Comparison of ENCODE assay signal across 13 cellular contexts in the genomic region with DNA sequence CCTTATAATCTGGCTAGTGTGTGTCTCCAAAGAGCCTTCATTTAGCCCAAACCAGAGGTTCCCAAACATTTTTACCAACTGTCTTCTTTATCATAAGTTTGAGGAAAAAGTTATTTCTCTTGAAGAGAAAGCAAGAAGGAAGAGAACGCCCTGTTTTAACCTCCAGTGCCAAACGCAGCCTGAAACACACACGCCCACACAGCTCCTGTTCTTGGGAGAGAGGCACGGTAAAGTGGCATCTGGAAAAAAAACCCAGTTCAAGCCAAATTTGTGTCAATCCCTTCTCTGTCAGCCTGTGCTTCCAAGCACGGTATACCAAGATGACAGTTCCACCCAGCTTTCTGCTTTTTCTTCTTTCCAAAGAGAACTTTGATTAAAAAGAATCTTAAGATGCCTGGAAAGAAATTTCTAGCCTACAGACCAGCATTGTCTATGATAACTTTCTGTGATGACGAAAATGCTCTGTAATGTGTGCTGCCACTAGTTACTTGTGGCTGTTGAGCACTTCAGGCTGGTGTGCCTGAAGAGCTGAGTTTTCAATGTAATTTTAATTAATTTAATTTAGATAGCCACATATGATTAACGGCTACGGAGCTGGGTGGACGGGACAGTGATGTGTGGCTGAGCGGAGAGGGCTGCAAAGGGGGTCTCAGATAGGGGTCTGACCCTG.
DNase-seq lines count a peak whose midpoint lies in the region; ATAC-seq and TF ChIP-seq lines count a peak whose summit lies in the region.
"Had no signal": no experiment of that assay in that cellular context is flagged by ENCODE, and none has a peak within 500 bp of the region (broad histone marks: within the 10 kb centered on the region; RNA-seq: fewer than 3 reads in every experiment).

No MANE protein-coding gene starts in this region.

- peak overlapping the region in 1 of 2 experiments; percentile 58; a peak in 3 of 4 replicates for H3K4me3 ChIP-seq in SK-N-SH (ENCODE audit: low read depth in 2 of 2, low read length in 1 of 2)
- peak overlapping the region in 4 of 59 donors; percentile 9 to 32 (median 22) for H3K4me3 ChIP-seq in dorsolateral prefrontal cortex
- H3K4me3 ChIP-seq: BLaER1, HAP-1, suprapubic skin had no signal

- H3K9me2 ChIP-seq in SK-N-SH, result no peaks in the 10 kb centered on the region

- H3K36me3 ChIP-seq in SK-N-SH (replicated peaks in 1 of 2; ENCODE audit: control insufficient read depth in 1 of 2, insufficient read depth in 2 of 2, low read length in 1 of 2), result no peaks in the 10 kb centered on the region
- H3K36me3 ChIP-seq: BLaER1, HAP-1, suprapubic skin had no signal

- TF ChIP-seq CTCF in SK-N-SH (IDR thresholded peaks at IDR 0.05) (no peak), dorsolateral prefrontal cortex (IDR thresholded peaks at IDR 0.05 in 54 of 56, conservative IDR thresholded peaks at IDR 0.05 in 2 of 56; ENCODE audit: low read depth in 1 of 56, partially characterized antibody in 56 of 56) (no peak)

- CTCF ChIA-PET in SK-N-SH (lab: Yijun Ruan, JAX), result interaction anchor here (0.6 to 2.0 kb wide), 33 partner anchors 10 to 1625 kb away, joined by 3 to 27 read pairs (median 4); no protein-coding TSS in a partner anchor

- peak overlapping the region; percentile 49; the same call in 1 of the 2 replicates for H2AFZ ChIP-seq in SK-N-SH (ENCODE audit: low read depth)

- intact Hi-C loops in dorsolateral prefrontal cortex (cut with DNase I), result loop anchor here (2.0 to 5.0 kb wide), 3 partner anchors 316 to 452 kb away; a partner anchor contains a TSS

- no peaks in the 10 kb centered on the region for H3K79me2 ChIP-seq in SK-N-SH (ENCODE audit: insufficient read depth)

- no peaks in the 10 kb centered on the region for H3K9me3 ChIP-seq in SK-N-SH
- H3K9me3 ChIP-seq: BLaER1, HAP-1, suprapubic skin had no signal

- no peak for TF ChIP-seq EP300 in SK-N-SH (IDR thresholded peaks at IDR 0.05; ENCODE audit: borderline replicate concordance in 1 of 2, low read depth in 1 of 2, low read length in 1 of 2)

- DNase-seq in SK-N-SH (no peak), dorsolateral prefrontal cortex (peak in 1 of 10 donors; percentile 44), inferior parietal cortex (ENCODE audit: extremely low spot score) (peak; percentile 60), putamen (ENCODE audit: low spot score) (peak; percentile 85)
- DNase-seq in stimulated activated CD4-positive, alpha-beta T cell treated with anti-CD3 and anti-CD28 coated beads, Interleukin-12 subunit alpha, Interleukin-12 subunit beta, amount 100 ng/mL, for 4 hours, result no peak
- DNase-seq: activated gamma-delta T cell treated with Interleukin-2 at 50 U/mL for 16 hours; effector CD8-positive, alpha-beta T cell had no signal

- POLR2A ChIA-PET in SK-N-SH (lab: Yijun Ruan, JAX), result no interaction called here

- H3K27me3 ChIP-seq in SK-N-SH (ENCODE audit: insufficient read depth), result peaks cover 4% of the 10 kb centered on the region; the same call in 1 of the 2 replicates
- H3K27me3 ChIP-seq in dorsolateral prefrontal cortex, result no peaks in the 10 kb centered on the region
- H3K27me3 ChIP-seq: BLaER1, suprapubic skin had no signal

- TF ChIP-seq RAD21 in SK-N-SH (IDR thresholded peaks at IDR 0.05; ENCODE audit: low read length), result no peak

- H3K4me2 ChIP-seq in SK-N-SH, result peak overlapping the region; percentile 79

- no peaks in the 10 kb centered on the region for H3F3A ChIP-seq in SK-N-SH (replicated peaks; ENCODE audit: insufficient read depth)

- H3K4me1 ChIP-seq in SK-N-SH (ENCODE audit: control insufficient read depth in 1 of 2, insufficient read depth in 2 of 2, low read depth in 1 of 2, low read length in 1 of 2), result peaks cover 0 to 10% of the 10 kb centered on the region in 2 experiments; a peak in 2 of 4 replicates
- H3K4me1 ChIP-seq: BLaER1, HAP-1 had no signal

- no peaks in the 10 kb centered on the region for H4K20me1 ChIP-seq in SK-N-SH (ENCODE audit: insufficient read depth)
- H4K20me1 ChIP-seq: BLaER1 had no signal

- ATAC-seq in GM21381 (IDR thresholded peaks at IDR 0.05; ENCODE audit: unreplicated experiment) (no peak), HG03135 (IDR thresholded peaks at IDR 0.05; ENCODE audit: unreplicated experiment) (no peak), HG02759 (IDR thresholded peaks at IDR 0.05; ENCODE audit: unreplicated experiment) (no peak)

- H3K27ac ChIP-seq in SK-N-SH (ENCODE audit: low read depth in 2 of 2, low read length in 1 of 2) (no peak overlapping the region), dorsolateral prefrontal cortex (peak overlapping the region; percentile 51 to 98 (median 92))
- H3K27ac ChIP-seq: BLaER1, suprapubic skin had no signal

- H3K9ac ChIP-seq in SK-N-SH, result no peak overlapping the region

- 11% methylated on average over 10 of the region's 10 CpGs for WGBS in SK-N-SH (ENCODE audit: low lambda C conversion rate)

TF ChIP-seq in SK-N-SH, 30 proteins besides CTCF, POLR2A, EP300 and RAD21:
- TF ChIP-seq, protein P1, sequence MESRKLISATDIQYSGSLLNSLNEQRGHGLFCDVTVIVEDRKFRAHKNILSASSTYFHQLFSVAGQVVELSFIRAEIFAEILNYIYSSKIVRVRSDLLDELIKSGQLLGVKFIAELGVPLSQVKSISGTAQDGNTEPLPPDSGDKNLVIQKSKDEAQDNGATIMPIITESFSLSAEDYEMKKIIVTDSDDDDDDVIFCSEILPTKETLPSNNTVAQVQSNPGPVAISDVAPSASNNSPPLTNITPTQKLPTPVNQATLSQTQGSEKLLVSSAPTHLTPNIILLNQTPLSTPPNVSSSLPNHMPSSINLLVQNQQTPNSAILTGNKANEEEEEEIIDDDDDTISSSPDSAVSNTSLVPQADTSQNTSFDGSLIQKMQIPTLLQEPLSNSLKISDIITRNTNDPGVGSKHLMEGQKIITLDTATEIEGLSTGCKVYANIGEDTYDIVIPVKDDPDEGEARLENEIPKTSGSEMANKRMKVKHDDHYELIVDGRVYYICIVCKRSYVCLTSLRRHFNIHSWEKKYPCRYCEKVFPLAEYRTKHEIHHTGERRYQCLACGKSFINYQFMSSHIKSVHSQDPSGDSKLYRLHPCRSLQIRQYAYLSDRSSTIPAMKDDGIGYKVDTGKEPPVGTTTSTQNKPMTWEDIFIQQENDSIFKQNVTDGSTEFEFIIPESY (IDR thresholded peaks at IDR 0.05; ENCODE audit: borderline replicate concordance, low read depth), result no peak
- TF ChIP-seq, protein P2, sequence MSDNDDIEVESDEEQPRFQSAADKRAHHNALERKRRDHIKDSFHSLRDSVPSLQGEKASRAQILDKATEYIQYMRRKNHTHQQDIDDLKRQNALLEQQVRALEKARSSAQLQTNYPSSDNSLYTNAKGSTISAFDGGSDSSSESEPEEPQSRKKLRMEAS (IDR thresholded peaks at IDR 0.05; ENCODE audit: low read depth), result no peak
- no peak for TF ChIP-seq YY1 (IDR thresholded peaks at IDR 0.05; ENCODE audit: low read depth)
- no peak for TF ChIP-seq POLR2AphosphoS5 (IDR thresholded peaks at IDR 0.05; ENCODE audit: low read depth, low read length)
- TF ChIP-seq, protein P3, sequence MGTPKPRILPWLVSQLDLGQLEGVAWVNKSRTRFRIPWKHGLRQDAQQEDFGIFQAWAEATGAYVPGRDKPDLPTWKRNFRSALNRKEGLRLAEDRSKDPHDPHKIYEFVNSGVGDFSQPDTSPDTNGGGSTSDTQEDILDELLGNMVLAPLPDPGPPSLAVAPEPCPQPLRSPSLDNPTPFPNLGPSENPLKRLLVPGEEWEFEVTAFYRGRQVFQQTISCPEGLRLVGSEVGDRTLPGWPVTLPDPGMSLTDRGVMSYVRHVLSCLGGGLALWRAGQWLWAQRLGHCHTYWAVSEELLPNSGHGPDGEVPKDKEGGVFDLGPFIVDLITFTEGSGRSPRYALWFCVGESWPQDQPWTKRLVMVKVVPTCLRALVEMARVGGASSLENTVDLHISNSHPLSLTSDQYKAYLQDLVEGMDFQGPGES (IDR thresholded peaks at IDR 0.05; ENCODE audit: low read depth, low read length), result no peak
- TF ChIP-seq MEF2A (IDR thresholded peaks at IDR 0.05; ENCODE audit: borderline replicate concordance, low read depth), result no peak
- TF ChIP-seq TAF1 (IDR thresholded peaks at IDR 0.05; ENCODE audit: borderline replicate concordance, low read depth, low read length), result no peak
- no peak for TF ChIP-seq GATA2 (CRISPR knock-in tag; IDR thresholded peaks at IDR 0.05)

Comparison
In these comparisons a context has a peak if more than half of its experiments do, and no peak if none do; other contexts are left out.
1. DNase-seq: peak in inferior parietal cortex (single experiment) and putamen (single experiment); none in SK-N-SH (single experiment) and stimulated activated CD4-positive, alpha-beta T cell treated with anti-CD3 and anti-CD28 coated beads, Interleukin-12 subunit alpha, Interleukin-12 subunit beta, amount 100 ng/mL, for 4 hours (single experiment).
2. H3K27ac ChIP-seq: peak in dorsolateral prefrontal cortex (59 of 59); none in SK-N-SH (0 of 2).